ENCODE assay signal across 3 cellular contexts in the genomic region with DNA sequence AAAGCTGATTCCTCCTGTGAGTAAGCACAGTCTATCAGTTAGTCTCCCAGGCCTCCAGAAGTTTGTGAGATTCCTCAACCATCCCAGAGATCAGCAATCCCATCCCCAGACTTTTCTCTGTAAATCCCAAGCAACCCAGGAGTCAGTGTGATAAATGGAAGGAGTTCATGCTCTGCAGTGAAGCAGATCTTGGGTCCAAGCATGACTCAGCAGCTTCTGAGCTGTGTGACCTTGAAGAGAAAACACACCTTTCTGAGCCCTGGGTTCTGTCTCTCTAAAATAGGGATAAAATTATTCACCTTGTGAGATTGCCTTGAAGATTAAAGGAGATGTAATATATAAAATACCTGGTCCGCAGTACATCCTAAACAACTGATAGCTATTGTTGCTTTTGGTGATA.
TF ChIP-seq lines count a peak whose summit lies in the region.

No MANE protein-coding gene starts in this region.

TF ChIP-seq in A549, 52 proteins besides CTCF, POLR2A, EP300 and RAD21 (continued from another document):
- TF ChIP-seq PBX3 (IDR thresholded peaks at IDR 0.05), result no peak
- no peak for TF ChIP-seq CEBPB (IDR thresholded peaks at IDR 0.05)
- no peak for TF ChIP-seq MAZ (IDR thresholded peaks at IDR 0.05; ENCODE audit: borderline replicate concordance, low read depth, low read length)
- no peak for TF ChIP-seq BHLHE40 (IDR thresholded peaks at IDR 0.05; ENCODE audit: low read depth, low read length)
- TF ChIP-seq MAFK (IDR thresholded peaks at IDR 0.05; ENCODE audit: partially characterized antibody), result peak; percentile 23
- TF ChIP-seq HOXB13 (CRISPR knock-in tag; IDR thresholded peaks at IDR 0.05; ENCODE audit: low read depth), result no peak
- TF ChIP-seq MYC (IDR thresholded peaks at IDR 0.05; ENCODE audit: borderline replicate concordance, low read length), result no peak

TF ChIP-seq in GM23338, 12 proteins besides CTCF, POLR2A, EP300 and RAD21 (continued from another document and continues in another):
- TF ChIP-seq, protein P1, sequence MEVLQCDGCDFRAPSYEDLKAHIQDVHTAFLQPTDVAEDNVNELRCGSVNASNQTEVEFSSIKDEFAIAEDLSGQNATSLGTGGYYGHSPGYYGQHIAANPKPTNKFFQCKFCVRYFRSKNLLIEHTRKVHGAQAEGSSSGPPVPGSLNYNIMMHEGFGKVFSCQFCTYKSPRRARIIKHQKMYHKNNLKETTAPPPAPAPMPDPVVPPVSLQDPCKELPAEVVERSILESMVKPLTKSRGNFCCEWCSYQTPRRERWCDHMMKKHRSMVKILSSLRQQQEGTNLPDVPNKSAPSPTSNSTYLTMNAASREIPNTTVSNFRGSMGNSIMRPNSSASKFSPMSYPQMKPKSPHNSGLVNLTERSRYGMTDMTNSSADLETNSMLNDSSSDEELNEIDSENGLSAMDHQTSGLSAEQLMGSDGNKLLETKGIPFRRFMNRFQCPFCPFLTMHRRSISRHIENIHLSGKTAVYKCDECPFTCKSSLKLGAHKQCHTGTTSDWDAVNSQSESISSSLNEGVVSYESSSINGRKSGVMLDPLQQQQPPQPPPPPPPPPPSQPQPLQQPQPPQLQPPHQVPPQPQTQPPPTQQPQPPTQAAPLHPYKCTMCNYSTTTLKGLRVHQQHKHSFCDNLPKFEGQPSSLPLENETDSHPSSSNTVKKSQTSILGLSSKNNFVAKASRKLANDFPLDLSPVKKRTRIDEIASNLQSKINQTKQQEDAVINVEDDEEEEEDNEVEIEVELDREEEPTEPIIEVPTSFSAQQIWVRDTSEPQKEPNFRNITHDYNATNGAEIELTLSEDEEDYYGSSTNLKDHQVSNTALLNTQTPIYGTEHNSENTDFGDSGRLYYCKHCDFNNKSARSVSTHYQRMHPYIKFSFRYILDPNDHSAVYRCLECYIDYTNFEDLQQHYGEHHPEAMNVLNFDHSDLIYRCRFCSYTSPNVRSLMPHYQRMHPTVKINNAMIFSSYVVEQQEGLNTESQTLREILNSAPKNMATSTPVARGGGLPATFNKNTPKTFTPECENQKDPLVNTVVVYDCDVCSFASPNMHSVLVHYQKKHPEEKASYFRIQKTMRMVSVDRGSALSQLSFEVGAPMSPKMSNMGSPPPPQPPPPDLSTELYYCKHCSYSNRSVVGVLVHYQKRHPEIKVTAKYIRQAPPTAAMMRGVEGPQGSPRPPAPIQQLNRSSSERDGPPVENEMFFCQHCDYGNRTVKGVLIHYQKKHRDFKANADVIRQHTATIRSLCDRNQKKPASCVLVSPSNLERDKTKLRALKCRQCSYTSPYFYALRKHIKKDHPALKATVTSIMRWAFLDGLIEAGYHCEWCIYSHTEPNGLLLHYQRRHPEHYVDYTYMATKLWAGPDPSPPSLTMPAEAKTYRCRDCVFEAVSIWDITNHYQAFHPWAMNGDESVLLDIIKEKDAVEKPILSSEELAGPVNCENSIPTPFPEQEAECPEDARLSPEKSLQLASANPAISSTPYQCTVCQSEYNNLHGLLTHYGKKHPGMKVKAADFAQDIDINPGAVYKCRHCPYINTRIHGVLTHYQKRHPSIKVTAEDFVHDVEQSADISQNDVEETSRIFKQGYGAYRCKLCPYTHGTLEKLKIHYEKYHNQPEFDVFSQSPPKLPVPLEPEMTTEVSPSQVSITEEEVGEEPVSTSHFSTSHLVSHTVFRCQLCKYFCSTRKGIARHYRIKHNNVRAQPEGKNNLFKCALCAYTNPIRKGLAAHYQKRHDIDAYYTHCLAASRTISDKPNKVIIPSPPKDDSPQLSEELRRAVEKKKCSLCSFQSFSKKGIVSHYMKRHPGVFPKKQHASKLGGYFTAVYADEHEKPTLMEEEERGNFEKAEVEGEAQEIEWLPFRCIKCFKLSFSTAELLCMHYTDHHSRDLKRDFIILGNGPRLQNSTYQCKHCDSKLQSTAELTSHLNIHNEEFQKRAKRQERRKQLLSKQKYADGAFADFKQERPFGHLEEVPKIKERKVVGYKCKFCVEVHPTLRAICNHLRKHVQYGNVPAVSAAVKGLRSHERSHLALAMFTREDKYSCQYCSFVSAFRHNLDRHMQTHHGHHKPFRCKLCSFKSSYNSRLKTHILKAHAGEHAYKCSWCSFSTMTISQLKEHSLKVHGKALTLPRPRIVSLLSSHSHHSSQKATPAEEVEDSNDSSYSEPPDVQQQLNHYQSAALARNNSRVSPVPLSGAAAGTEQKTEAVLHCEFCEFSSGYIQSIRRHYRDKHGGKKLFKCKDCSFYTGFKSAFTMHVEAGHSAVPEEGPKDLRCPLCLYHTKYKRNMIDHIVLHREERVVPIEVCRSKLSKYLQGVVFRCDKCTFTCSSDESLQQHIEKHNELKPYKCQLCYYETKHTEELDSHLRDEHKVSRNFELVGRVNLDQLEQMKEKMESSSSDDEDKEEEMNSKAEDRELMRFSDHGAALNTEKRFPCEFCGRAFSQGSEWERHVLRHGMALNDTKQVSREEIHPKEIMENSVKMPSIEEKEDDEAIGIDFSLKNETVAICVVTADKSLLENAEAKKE (CRISPR knock-in tag; IDR thresholded peaks at IDR 0.05), result no peak
- no peak for TF ChIP-seq STAT1 (IDR thresholded peaks at IDR 0.05; ENCODE audit: unreplicated experiment)
- TF ChIP-seq, protein P2, sequence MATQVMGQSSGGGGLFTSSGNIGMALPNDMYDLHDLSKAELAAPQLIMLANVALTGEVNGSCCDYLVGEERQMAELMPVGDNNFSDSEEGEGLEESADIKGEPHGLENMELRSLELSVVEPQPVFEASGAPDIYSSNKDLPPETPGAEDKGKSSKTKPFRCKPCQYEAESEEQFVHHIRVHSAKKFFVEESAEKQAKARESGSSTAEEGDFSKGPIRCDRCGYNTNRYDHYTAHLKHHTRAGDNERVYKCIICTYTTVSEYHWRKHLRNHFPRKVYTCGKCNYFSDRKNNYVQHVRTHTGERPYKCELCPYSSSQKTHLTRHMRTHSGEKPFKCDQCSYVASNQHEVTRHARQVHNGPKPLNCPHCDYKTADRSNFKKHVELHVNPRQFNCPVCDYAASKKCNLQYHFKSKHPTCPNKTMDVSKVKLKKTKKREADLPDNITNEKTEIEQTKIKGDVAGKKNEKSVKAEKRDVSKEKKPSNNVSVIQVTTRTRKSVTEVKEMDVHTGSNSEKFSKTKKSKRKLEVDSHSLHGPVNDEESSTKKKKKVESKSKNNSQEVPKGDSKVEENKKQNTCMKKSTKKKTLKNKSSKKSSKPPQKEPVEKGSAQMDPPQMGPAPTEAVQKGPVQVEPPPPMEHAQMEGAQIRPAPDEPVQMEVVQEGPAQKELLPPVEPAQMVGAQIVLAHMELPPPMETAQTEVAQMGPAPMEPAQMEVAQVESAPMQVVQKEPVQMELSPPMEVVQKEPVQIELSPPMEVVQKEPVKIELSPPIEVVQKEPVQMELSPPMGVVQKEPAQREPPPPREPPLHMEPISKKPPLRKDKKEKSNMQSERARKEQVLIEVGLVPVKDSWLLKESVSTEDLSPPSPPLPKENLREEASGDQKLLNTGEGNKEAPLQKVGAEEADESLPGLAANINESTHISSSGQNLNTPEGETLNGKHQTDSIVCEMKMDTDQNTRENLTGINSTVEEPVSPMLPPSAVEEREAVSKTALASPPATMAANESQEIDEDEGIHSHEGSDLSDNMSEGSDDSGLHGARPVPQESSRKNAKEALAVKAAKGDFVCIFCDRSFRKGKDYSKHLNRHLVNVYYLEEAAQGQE (IDR thresholded peaks at IDR 0.05; ENCODE audit: unreplicated experiment), result no peak
- no peak for TF ChIP-seq EZH2 (IDR thresholded peaks at IDR 0.05; ENCODE audit: low read depth, unreplicated experiment)
- TF ChIP-seq, protein P3, sequence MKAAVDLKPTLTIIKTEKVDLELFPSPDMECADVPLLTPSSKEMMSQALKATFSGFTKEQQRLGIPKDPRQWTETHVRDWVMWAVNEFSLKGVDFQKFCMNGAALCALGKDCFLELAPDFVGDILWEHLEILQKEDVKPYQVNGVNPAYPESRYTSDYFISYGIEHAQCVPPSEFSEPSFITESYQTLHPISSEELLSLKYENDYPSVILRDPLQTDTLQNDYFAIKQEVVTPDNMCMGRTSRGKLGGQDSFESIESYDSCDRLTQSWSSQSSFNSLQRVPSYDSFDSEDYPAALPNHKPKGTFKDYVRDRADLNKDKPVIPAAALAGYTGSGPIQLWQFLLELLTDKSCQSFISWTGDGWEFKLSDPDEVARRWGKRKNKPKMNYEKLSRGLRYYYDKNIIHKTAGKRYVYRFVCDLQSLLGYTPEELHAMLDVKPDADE (IDR thresholded peaks at IDR 0.05), result no peak
- no peak for TF ChIP-seq POLR2AphosphoS5 (IDR thresholded peaks at IDR 0.05; ENCODE audit: low read depth)
- TF ChIP-seq JUNB (IDR thresholded peaks at IDR 0.05; ENCODE audit: unreplicated experiment), result no peak

TF ChIP-seq in H1, 55 proteins besides CTCF, POLR2A, EP300 and RAD21 (continued from another document):
- TF ChIP-seq KDM5A (IDR thresholded peaks at IDR 0.05; ENCODE audit: low read length), result no peak
